In genomic region chr18:55821219-55821618, GRCh38 we compare ENCODE assay signal across 17 cellular contexts.
DNase-seq lines count a peak whose midpoint lies in the region; ATAC-seq and TF ChIP-seq lines count a peak whose summit lies in the region.
"Had no signal": no experiment of that assay in that cellular context is flagged by ENCODE, and none has a peak within 500 bp of the region (broad histone marks: within the 10 kb centered on the region; RNA-seq: fewer than 3 reads in every experiment).

No MANE protein-coding gene starts in this region.

- H3K27me3 Mint-ChIP-seq in osteocyte (ENCODE audit: unreplicated experiment) = no peaks in the 10 kb centered on the region
- H3K27me3 Mint-ChIP-seq in activated T-cell treated with anti-CD3 and anti-CD28 coated beads, Interleukin-2, amount 50 U/mL, for 4 hours (ENCODE audit: low read depth) = no peaks in the 10 kb centered on the region

- no peaks in the 10 kb centered on the region for H3K36me3 Mint-ChIP-seq in osteocyte (ENCODE audit: unreplicated experiment)
- H3K36me3 Mint-ChIP-seq in activated T-cell treated with anti-CD3 and anti-CD28 coated beads, Interleukin-2, amount 50 U/mL, for 4 hours (ENCODE audit: insufficient read depth) = no peaks in the 10 kb centered on the region

- H3K4me1 Mint-ChIP-seq in osteocyte (ENCODE audit: unreplicated experiment) = peaks cover 34% of the 10 kb centered on the region
- no peaks in the 10 kb centered on the region for H3K4me1 Mint-ChIP-seq in activated T-cell treated with anti-CD3 and anti-CD28 coated beads, Interleukin-2, amount 50 U/mL, for 4 hours (ENCODE audit: low read depth)

- DNase-seq in ELR (ENCODE audit: low read depth) (peak; percentile 26), fibroblast of pulmonary artery (ENCODE audit: low read depth) (peak; percentile 21), osteocyte (ENCODE audit: extremely low spot score, unreplicated experiment) (no peak), occipital lobe (lab: John Stamatoyannopoulos, UW) (no peak), HUDEP-2 (lab: John Stamatoyannopoulos, UW; ENCODE audit: unreplicated experiment in 76 of 76) (no peak)
- DNase-seq in activated T-cell treated with anti-CD3 and anti-CD28 coated beads, Interleukin-2, amount 50 U/mL, for 4 hours = no peak
- DNase-seq in effector CD8-positive, alpha-beta T cell (lab: John Stamatoyannopoulos, UW) = no peak
- DNase-seq: amniotic stem cell, cortex of kidney, DND-41, NCI-H2107, testis had no signal

- H3K9me3 Mint-ChIP-seq in osteocyte (ENCODE audit: unreplicated experiment) = peaks cover 1% of the 10 kb centered on the region
- peaks cover 9% of the 10 kb centered on the region for H3K9me3 Mint-ChIP-seq in activated T-cell treated with anti-CD3 and anti-CD28 coated beads, Interleukin-2, amount 50 U/mL, for 4 hours
- H3K9me3 Mint-ChIP-seq: activated T-helper 1 cell treated with anti-CD3 and anti-CD28 coated beads, Interleukin-12 subunit alpha, Interleukin-12 subunit beta, Interleukin-2, Interleukin-4 antibody, amounts not matched to agents 30 ng/mL and 10 ng/mL and 1 ng/mL, durations not matched to agents 14 hours and 24 hours and 36 hours had no signal

- no peak for TF ChIP-seq CTCF in fibroblast of pulmonary artery (IDR thresholded peaks at IDR 0.05; ENCODE audit: low read length, missing control alignments)
- no peak for TF ChIP-seq CTCF in osteocyte (IDR thresholded peaks at IDR 0.05)

- H3K4me3 Mint-ChIP-seq in osteocyte (ENCODE audit: unreplicated experiment) = no peak overlapping the region
- no peak overlapping the region for H3K4me3 Mint-ChIP-seq in activated T-cell treated with anti-CD3 and anti-CD28 coated beads, Interleukin-2, amount 50 U/mL, for 4 hours
- H3K4me3 Mint-ChIP-seq: activated T-helper 1 cell treated with anti-CD3 and anti-CD28 coated beads, Interleukin-12 subunit alpha, Interleukin-12 subunit beta, Interleukin-2, Interleukin-4 antibody, amounts not matched to agents 30 ng/mL and 10 ng/mL and 1 ng/mL, durations not matched to agents 14 hours and 24 hours and 36 hours had no signal

- H3K27ac Mint-ChIP-seq in osteocyte (ENCODE audit: unreplicated experiment) = peak overlapping the region; percentile 56
- H3K27ac Mint-ChIP-seq: activated T-helper 1 cell treated with anti-CD3 and anti-CD28 coated beads, Interleukin-12 subunit alpha, Interleukin-12 subunit beta, Interleukin-2, Interleukin-4 antibody, amounts not matched to agents 30 ng/mL and 10 ng/mL and 1 ng/mL, durations not matched to agents 14 hours and 24 hours and 36 hours had no signal

- no peak overlapping the region for H3K4me3 ChIP-seq in fibroblast of pulmonary artery (replicated peaks; ENCODE audit: low read depth, low read length)
- H3K4me3 ChIP-seq: GM12878, prostate gland, SJCRH30, testis had no signal

- ATAC-seq in SK-N-SH treated with all-trans-retinoic acid at 6 μM for 48 hours = peak; percentile 80
- no peak for ATAC-seq in activated T-cell treated with anti-CD3 and anti-CD28 coated beads, Interleukin-2, amount 50 U/mL, for 4 hours
- ATAC-seq: GM12878 had no signal

TF ChIP-seq in SK-N-SH treated with all-trans-retinoic acid at 6 μM for 48 hours, 23 proteins besides CTCF, POLR2A, EP300 and RAD21:
- TF ChIP-seq BACH2 (CRISPR knock-in tag; IDR thresholded peaks at IDR 0.05; ENCODE audit: borderline replicate concordance) (no peak), ZC3H10 (CRISPR knock-in tag; IDR thresholded peaks at IDR 0.05) (no peak)

Comparison
In these comparisons a context has a peak if more than half of its experiments do, and no peak if none do; other contexts are left out.
1. DNase-seq: peak in ELR (single experiment) and fibroblast of pulmonary artery (single experiment); none in osteocyte (single experiment), activated T-cell treated with anti-CD3 and anti-CD28 coated beads, Interleukin-2, amount 50 U/mL, for 4 hours (single experiment), effector CD8-positive, alpha-beta T cell (single experiment), occipital lobe (single experiment) and HUDEP-2 (0 of 76).